Comparison of ENCODE assay signal across 25 cellular contexts in genomic region chr14:58693048-58693447, GRCh38. TPM values are rescaled to one million over a fixed set of nuclear protein-coding genes. Genes with fewer than 3 reads are reported as not detected.
DNase-seq lines count a peak whose midpoint lies in the region; ATAC-seq and TF ChIP-seq lines count a peak whose summit lies in the region.
"Had no signal": no experiment of that assay in that cellular context is flagged by ENCODE, and none has a peak within 500 bp of the region (broad histone marks: within the 10 kb centered on the region; RNA-seq: fewer than 3 reads in every experiment).

No MANE protein-coding gene starts in this region.

- H3K9me3 Mint-ChIP-seq in neural crest cell, result peaks cover 6% of the 10 kb centered on the region

- H3K4me1 Mint-ChIP-seq in neural crest cell, result peaks cover 9% of the 10 kb centered on the region
- H3K4me1 Mint-ChIP-seq: CD14-positive monocyte had no signal

- DNase-seq in NCI-H146 (lab: John Stamatoyannopoulos, UW), result peak; percentile 11
- DNase-seq in NCI-H146 treated with DMSO at 0.1 percent for 48 hours (lab: John Stamatoyannopoulos, UW; ENCODE audit: unreplicated experiment), result no peak
- peak; percentile 23 for DNase-seq in NCI-H1105 treated with DMSO at 0.1 percent for 48 hours (lab: John Stamatoyannopoulos, UW)
- DNase-seq in NCI-H748 treated with DMSO at 0.1 percent for 48 hours (lab: John Stamatoyannopoulos, UW), result peak; percentile 34
- no peak for DNase-seq in neural crest cell (ENCODE audit: low read depth, low spot score)
- DNase-seq in NCI-H2081 (lab: John Stamatoyannopoulos, UW), result no peak
- DNase-seq in COR-L47 (lab: John Stamatoyannopoulos, UW), result no peak
- DNase-seq in omental fat pad (ENCODE audit: low spot score), result no peak
- DNase-seq: 8988T, ACHN, BE2C, GF-D8, NCI-H1092 treated with DMSO at 0.1 percent for 48 hours, NCI-H1694 treated with DMSO at 0.1 percent for 48 hours, NCI-H2081 treated with DMSO at 0.1 percent for 48 hours, NCI-H446 treated with DMSO at 0.1 percent for 48 hours, NCI-H774, SHP77 treated with DMSO at 0.1 percent for 48 hours, T-helper 1 cell had no signal

- no peak for ATAC-seq in omental fat pad (ENCODE audit: low FRiP score)
- ATAC-seq: HepG2, Panc1 had no signal

- no peaks in the 10 kb centered on the region for H3K27me3 Mint-ChIP-seq in neural crest cell (ENCODE audit: low read depth)

- H3K4me3 Mint-ChIP-seq in neural crest cell, result no peak overlapping the region
- H3K4me3 Mint-ChIP-seq: CD14-positive monocyte; T-helper 2 cell treated with Interferon-gamma antibody and Interleukin-4, amounts not matched to agents 5 μg/mL and 100 μg/mL, for 36 hours had no signal

- TF ChIP-seq CTCF in neural crest cell (conservative IDR thresholded peaks at IDR 0.05) (no peak), omental fat pad (IDR thresholded peaks at IDR 0.05) (no peak)

- H3K27ac Mint-ChIP-seq in neural crest cell (ENCODE audit: unreplicated experiment), result peak overlapping the region; percentile 28
- H3K27ac Mint-ChIP-seq: T-helper 2 cell treated with Interferon-gamma antibody and Interleukin-4, amounts not matched to agents 5 μg/mL and 100 μg/mL, for 36 hours had no signal

- no peaks in the 10 kb centered on the region for H3K36me3 Mint-ChIP-seq in neural crest cell (ENCODE audit: low read depth)
- H3K36me3 Mint-ChIP-seq: CD14-positive monocyte had no signal

RNA-seq across cellular contexts. Expression of gene DACT1, which starts 55.3 kb away (rescaled TPM):
- total RNA-seq in neural crest cell (4.9 and 5.2 TPM in 2 replicates), omental fat pad (1 to 10 TPM; 2.7 to 9.7 (median 4.3) TPM)
- total RNA-seq: HepG2, HT1080, OCI-LY7 had no signal

Comparison
In these comparisons a context has a peak if more than half of its experiments do, and no peak if none do; other contexts are left out.
1. DNase-seq: peak in NCI-H146 (single experiment), NCI-H1105 treated with DMSO at 0.1 percent for 48 hours (single experiment) and NCI-H748 treated with DMSO at 0.1 percent for 48 hours (single experiment); none in NCI-H146 treated with DMSO at 0.1 percent for 48 hours (single experiment), neural crest cell (single experiment), NCI-H2081 (0 of 2), COR-L47 (single experiment) and omental fat pad (single experiment).